18 cellular contexts compared by ENCODE assay signal in the genomic region with DNA sequence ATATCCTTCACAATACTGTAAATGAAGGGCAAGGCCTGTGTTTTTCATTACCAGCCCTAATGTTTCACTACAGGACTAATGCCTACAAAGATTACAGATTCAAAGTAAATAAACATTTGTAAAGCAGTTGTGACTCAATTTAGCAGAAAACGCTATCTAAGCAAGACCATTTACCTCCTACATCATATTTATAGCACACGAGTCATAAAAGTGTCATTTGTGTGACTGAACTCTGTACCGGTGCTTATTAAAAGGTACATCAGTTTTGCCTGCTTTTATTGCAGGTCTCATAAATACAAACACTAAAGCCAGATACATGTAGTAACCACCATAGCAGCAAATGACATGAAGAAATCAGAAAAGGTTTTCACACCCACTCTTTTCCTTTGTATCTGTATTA.
DNase-seq lines count a peak whose midpoint lies in the region; ATAC-seq and TF ChIP-seq lines count a peak whose summit lies in the region.
"Had no signal": no experiment of that assay in that cellular context is flagged by ENCODE, and none has a peak within 500 bp of the region (broad histone marks: within the 10 kb centered on the region; RNA-seq: fewer than 3 reads in every experiment).

No MANE protein-coding gene starts in this region.

- H3K4me3 ChIP-seq in HCT116 (replicated peaks in 1 of 2; ENCODE audit: low read depth in 1 of 2, low read length in 2 of 2) (no peak overlapping the region), PC-3 (ENCODE audit: low read length) (no peak overlapping the region), fibroblast of villous mesenchyme (ENCODE audit: low read depth, low read length) (no peak overlapping the region), smooth muscle cell (no peak overlapping the region)
- H3K4me3 ChIP-seq: GM12878 had no signal

- RAD21 ChIA-PET in HCT116 (lab: Charles Lee; ENCODE audit: low non-redundant PET in 1 of 2, low total read pairs in 2 of 2, uncharacterized antibody in 2 of 2, unreplicated experiment in 2 of 2) = no interaction called here

- H4K20me1 ChIP-seq in HCT116 (ENCODE audit: insufficient read depth) (no peaks in the 10 kb centered on the region), PC-3 (ENCODE audit: low read length) (no peaks in the 10 kb centered on the region), smooth muscle cell (ENCODE audit: low read depth) (no peaks in the 10 kb centered on the region)

- peaks cover 0 to 9% of the 10 kb centered on the region in 2 experiments; a peak in 2 of 4 replicates for H3K4me1 ChIP-seq in HCT116 (ENCODE audit: control insufficient read depth in 1 of 2, insufficient read depth in 2 of 2, low read length in 2 of 2)
- H3K4me1 ChIP-seq in PC-3 (ENCODE audit: insufficient read depth, low read length) = peaks cover 5% of the 10 kb centered on the region; the same call in 1 of the 2 replicates
- H3K4me1 ChIP-seq in smooth muscle cell (ENCODE audit: low read depth) = no peaks in the 10 kb centered on the region

- TF ChIP-seq POLR2A in HCT116 (IDR thresholded peaks at IDR 0.05; ENCODE audit: borderline replicate concordance, extremely low read depth, insufficient read depth, insufficient read length) = no peak

- TF ChIP-seq CTCF in HCT116 (IDR thresholded peaks at IDR 0.05 in 2 of 3, conservative IDR thresholded peaks at IDR 0.05 in 1 of 3; ENCODE audit: borderline replicate concordance in 1 of 3, insufficient read depth in 1 of 3, low read depth in 2 of 3, low read length in 2 of 3) (no peak), PC-3 (conservative IDR thresholded peaks at IDR 0.05; ENCODE audit: low read depth, low read length) (no peak), fibroblast of villous mesenchyme (IDR thresholded peaks at IDR 0.05; ENCODE audit: insufficient read depth, low read depth, low read length) (no peak), smooth muscle cell (IDR thresholded peaks at IDR 0.05; ENCODE audit: borderline replicate concordance, insufficient read depth, poor library complexity, severe bottlenecking) (no peak)

- H3K36me3 ChIP-seq in HCT116 (ENCODE audit: control insufficient read depth in 1 of 2, insufficient read depth in 2 of 2, low read length in 2 of 2) (no peaks in the 10 kb centered on the region; a peak in 1 of 4 replicates), PC-3 (ENCODE audit: low read depth, low read length) (no peaks in the 10 kb centered on the region), smooth muscle cell (ENCODE audit: low read depth) (no peaks in the 10 kb centered on the region)

- H3K27ac ChIP-seq in HCT116 (ENCODE audit: low read depth, low read length) (no peak overlapping the region), PC-3 (ENCODE audit: low read length) (no peak overlapping the region), smooth muscle cell (ENCODE audit: low read depth) (peak overlapping the region; percentile 44)
- H3K27ac ChIP-seq: HL-60 had no signal

- no peaks in the 10 kb centered on the region for H3F3A ChIP-seq in PC-3 (ENCODE audit: low read length, unreplicated experiment)
- H3F3A ChIP-seq in smooth muscle cell (ENCODE audit: low read depth) = no peaks in the 10 kb centered on the region

- CTCF ChIA-PET in HCT116 (lab: Charles Lee) (no interaction called here), PC-3 (lab: Charles Lee) (no interaction called here)

- H3K9me2 ChIP-seq in HCT116 (ENCODE audit: insufficient read depth) = no peaks in the 10 kb centered on the region
- no peaks in the 10 kb centered on the region for H3K9me2 ChIP-seq in PC-3 (replicated peaks; ENCODE audit: low read length)

- H3K27me3 ChIP-seq in HCT116 (ENCODE audit: insufficient read depth, low read length) (no peaks in the 10 kb centered on the region), PC-3 (ENCODE audit: low read length) (no peaks in the 10 kb centered on the region), smooth muscle cell (ENCODE audit: low read depth) (no peaks in the 10 kb centered on the region)

- WGBS in smooth muscle cell (ENCODE audit: low lambda C conversion rate) = 25% methylated on average over 3 of the region's 3 CpGs

- DNase-seq in HCT116 (ENCODE audit: low read depth, low spot score) (no peak), PC-3 (peak; percentile 31), fibroblast of villous mesenchyme (ENCODE audit: low read depth) (peak; percentile 62), smooth muscle cell (lab: John Stamatoyannopoulos, UW; ENCODE audit: unreplicated experiment) (no peak), NCI-H524 (lab: John Stamatoyannopoulos, UW) (no peak), NCI-H1694 (lab: John Stamatoyannopoulos, UW) (no peak)
- DNase-seq: CD4-positive, CD25-positive, alpha-beta regulatory T cell; DMS79; GDM1; NCI-H1436; NCI-H2029 treated with DMSO at 0.1 percent for 48 hours; NCI-H2171 treated with DMSO at 0.1 percent for 48 hours; NCI-H446 treated with DMSO at 0.1 percent for 48 hours; NCI-H774; SW 1271 had no signal

- no peaks in the 10 kb centered on the region for H3K9me3 ChIP-seq in HCT116 (ENCODE audit: control insufficient read depth in 1 of 2, insufficient read depth in 1 of 2, low read depth in 1 of 2, low read length in 2 of 2)
- H3K9me3 ChIP-seq in PC-3 (ENCODE audit: low read length) = no peaks in the 10 kb centered on the region
- H3K9me3 ChIP-seq in smooth muscle cell (replicated peaks; ENCODE audit: low read depth) = no peaks in the 10 kb centered on the region

- POLR2A ChIA-PET in HCT116 (lab: Charles Lee) (no interaction called here), PC-3 (lab: Charles Lee; ENCODE audit: unreplicated experiment) (no interaction called here)

- BruUV-seq in HCT116 (replicated peaks; lab: Mats Ljungman, UMichigan) (no TSS peak), PC-3 (replicated peaks; lab: Mats Ljungman, UMichigan) (no TSS peak)

- intact Hi-C loops in HCT116 (cut with micrococcal nuclease) = no loop called here
- intact Hi-C loops in PC-3 (cut with micrococcal nuclease) = no loop called here

- H3K4me2 ChIP-seq in HCT116 (ENCODE audit: low read length) (peak overlapping the region; percentile 3; the same call in 1 of the 2 replicates), PC-3 (ENCODE audit: low read length) (no peak overlapping the region), smooth muscle cell (peak overlapping the region; percentile 23)

- no peaks in the 10 kb centered on the region for H3K79me2 ChIP-seq in HCT116 (ENCODE audit: insufficient read depth, low read length)
- no peaks in the 10 kb centered on the region for H3K79me2 ChIP-seq in PC-3 (ENCODE audit: low read length)
- no peaks in the 10 kb centered on the region for H3K79me2 ChIP-seq in smooth muscle cell (ENCODE audit: low read depth)

- H3K9ac ChIP-seq in HCT116 (ENCODE audit: low read length) (no peak overlapping the region), PC-3 (ENCODE audit: low read length) (no peak overlapping the region), smooth muscle cell (ENCODE audit: low read depth) (no peak overlapping the region)

- TF ChIP-seq RAD21 in HCT116 (IDR thresholded peaks at IDR 0.05; ENCODE audit: low read depth) = no peak

- H2AFZ ChIP-seq in HCT116 (ENCODE audit: low read depth, low read length, poor library complexity, severe bottlenecking) = no peak overlapping the region
- no peak overlapping the region for H2AFZ ChIP-seq in PC-3 (ENCODE audit: low read length)
- H2AFZ ChIP-seq in smooth muscle cell (ENCODE audit: low read depth) = no peak overlapping the region

- ATAC-seq in HCT116 (no peak), PC-3 (peak; percentile 33), GM21515 (IDR thresholded peaks at IDR 0.05; ENCODE audit: unreplicated experiment) (no peak)
- ATAC-seq: GM12878 had no signal

TF ChIP-seq in HCT116, 20 proteins besides CTCF, POLR2A, EP300 and RAD21:
- TF ChIP-seq POLR2AphosphoS5 (IDR thresholded peaks at IDR 0.05; ENCODE audit: low read depth, low read length) (no peak), SIN3A (IDR thresholded peaks at IDR 0.05; ENCODE audit: low read depth) (no peak), FOSL1 (IDR thresholded peaks at IDR 0.05; ENCODE audit: low read depth) (peak; percentile 3; the same call in 1 of the 2 replicates)

Comparison
In these comparisons a context has a peak if more than half of its experiments do, and no peak if none do; other contexts are left out.
1. DNase-seq: peak in PC-3 (single experiment) and fibroblast of villous mesenchyme (single experiment); none in HCT116 (single experiment), smooth muscle cell (single experiment), NCI-H524 (0 of 2) and NCI-H1694 (single experiment).